8 cellular contexts compared by ENCODE assay signal in genomic region chr1:58781541-58782307, GRCh38. TPM values are rescaled to one million over a fixed set of nuclear protein-coding genes. Genes with fewer than 3 reads are reported as not detected.
DNase-seq lines count a peak whose midpoint lies in the region; ATAC-seq and TF ChIP-seq lines count a peak whose summit lies in the region.

No MANE protein-coding gene starts in this region.

- peak overlapping the region; percentile 91 to 100 (median 97) for H3K27ac ChIP-seq in BLaER1 treated with 17β-estradiol and CSF1 and Interleukin-3, amounts not matched to agents 10 nM and 100 nM
- H3K27ac ChIP-seq in HL-60 (replicated peaks) = peak overlapping the region; percentile 28
- H3K27ac ChIP-seq in tibial nerve = peak overlapping the region; percentile 95 to 100 (median 99)

- H3K4me1 ChIP-seq in BLaER1 treated with 17β-estradiol and CSF1 and Interleukin-3, amounts not matched to agents 10 nM and 100 nM = peaks cover 19 to 35% (median 22%) of the 10 kb centered on the region in 10 experiments
- peaks cover 20% of the 10 kb centered on the region for H3K4me1 ChIP-seq in neuron (ENCODE audit: insufficient read depth, low read length)
- H3K4me1 ChIP-seq in tibial nerve = peaks cover 0 to 30% (median 16%) of the 10 kb centered on the region in 4 donors

- H3K4me3 ChIP-seq in BLaER1 treated with 17β-estradiol and CSF1 and Interleukin-3, amounts not matched to agents 10 nM and 100 nM = peak overlapping the region; percentile 77 to 99 (median 90)
- H3K4me3 ChIP-seq in HL-60 (replicated peaks; ENCODE audit: insufficient read depth, low read length) = peak overlapping the region; percentile 87
- peak overlapping the region; percentile 98 for H3K4me3 ChIP-seq in neuron (ENCODE audit: low read length)
- H3K4me3 ChIP-seq in tibial nerve = peak overlapping the region; percentile 65 to 97 (median 81)

- peak overlapping the region; percentile 90 to 100 (median 96) for H3K9ac ChIP-seq in BLaER1 treated with 17β-estradiol and CSF1 and Interleukin-3, amounts not matched to agents 10 nM and 100 nM

- no peak overlapping the region for H2AFZ ChIP-seq in neuron (ENCODE audit: low read depth, low read length)

- 1% methylated on average over 42 of the region's 42 CpGs for WGBS in tibial nerve, 2 donors

- TF ChIP-seq EP300 in tibial nerve (IDR thresholded peaks at IDR 0.05) = peak in 1 of 2 donors; percentile 93

- DNase-seq in HL-60 (ENCODE audit: low read depth in 1 of 2, low spot score in 1 of 2) = peak; percentile 33 to 48
- peak; percentile 78 for DNase-seq in RPMI7951 (ENCODE audit: low read depth)
- peak; percentile 5 to 48 (median 14) for DNase-seq in activated naive CD4-positive, alpha-beta T cell (lab: John Stamatoyannopoulos, UW)
- peak; percentile 21 for DNase-seq in germinal center (ENCODE audit: low spot score)
- peak; percentile 50 to 61 for DNase-seq in tibial nerve (ENCODE audit: low spot score in 2 of 2)

- no peaks in the 10 kb centered on the region for H3K9me3 ChIP-seq in BLaER1 treated with 17β-estradiol and CSF1 and Interleukin-3, amounts not matched to agents 10 nM and 100 nM (replicated peaks in 1 of 11)
- no peaks in the 10 kb centered on the region for H3K9me3 ChIP-seq in neuron (ENCODE audit: low read length)
- H3K9me3 ChIP-seq in tibial nerve = no peaks in the 10 kb centered on the region

- peaks cover 0 to 25% (median 0%) of the 10 kb centered on the region in 11 experiments; a peak in 7 of 22 replicates for H3K36me3 ChIP-seq in BLaER1 treated with 17β-estradiol and CSF1 and Interleukin-3, amounts not matched to agents 10 nM and 100 nM
- H3K36me3 ChIP-seq in neuron (ENCODE audit: insufficient read depth, low read length) = peaks cover 7% of the 10 kb centered on the region
- peaks cover 0 to 8% (median 0%) of the 10 kb centered on the region in 3 donors for H3K36me3 ChIP-seq in tibial nerve

- H4K20me1 ChIP-seq in BLaER1 treated with 17β-estradiol and CSF1 and Interleukin-3, amounts not matched to agents 10 nM and 100 nM = peaks cover 23 to 45% (median 39%) of the 10 kb centered on the region in 11 experiments; a peak in 19 of 22 replicates

- TF ChIP-seq POLR2A in tibial nerve (IDR thresholded peaks at IDR 0.05) = peak in 1 of 2 donors; percentile 15

- no peak for ATAC-seq in HG02610 (IDR thresholded peaks at IDR 0.05; ENCODE audit: unreplicated experiment)

- TF ChIP-seq CTCF in HL-60 (IDR thresholded peaks at IDR 0.05; ENCODE audit: insufficient read depth, low read length) (peak; percentile 1), tibial nerve (IDR thresholded peaks at IDR 0.05) (peak; percentile 45 to 66 (median 57))

- H3K27me3 ChIP-seq in BLaER1 treated with 17β-estradiol and CSF1 and Interleukin-3, amounts not matched to agents 10 nM and 100 nM = peaks cover 0 to 5% (median 0%) of the 10 kb centered on the region in 11 experiments; a peak in 4 of 22 replicates
- peaks cover 5% of the 10 kb centered on the region for H3K27me3 ChIP-seq in HL-60 (ENCODE audit: insufficient read depth, poor library complexity, severe bottlenecking)
- no peaks in the 10 kb centered on the region for H3K27me3 ChIP-seq in neuron (ENCODE audit: insufficient read depth, low read length)
- H3K27me3 ChIP-seq in tibial nerve = no peaks in the 10 kb centered on the region

- peak overlapping the region; percentile 81 to 99 (median 94) for H3K4me2 ChIP-seq in BLaER1 treated with 17β-estradiol and CSF1 and Interleukin-3, amounts not matched to agents 10 nM and 100 nM

RNA-seq across cellular contexts. Expression of gene JUN, which starts 2.1 kb away (rescaled TPM):
- total RNA-seq in RPMI7951 (2014; rRNA removed; shearing (Covaris generic)) = 36.6 and 49.7 TPM in 2 replicates
- 100 to 1,000 TPM; 169 to 267 (median 192) TPM for total RNA-seq in tibial nerve

Comparison
In these comparisons a context has a peak if more than half of its experiments do, and no peak if none do; other contexts are left out.
1. H3K27ac ChIP-seq: peak in every context shown above with its lines; median percentile 99 in tibial nerve; 97 in BLaER1 treated with 17β-estradiol and CSF1 and Interleukin-3, amounts not matched to agents 10 nM and 100 nM; 28 in HL-60.
2. DNase-seq: peak in every context shown above with its lines; median percentile 78 in RPMI7951; 56 in tibial nerve; 40 in HL-60; 21 in germinal center; 14 in activated naive CD4-positive, alpha-beta T cell.